In the genomic region with DNA sequence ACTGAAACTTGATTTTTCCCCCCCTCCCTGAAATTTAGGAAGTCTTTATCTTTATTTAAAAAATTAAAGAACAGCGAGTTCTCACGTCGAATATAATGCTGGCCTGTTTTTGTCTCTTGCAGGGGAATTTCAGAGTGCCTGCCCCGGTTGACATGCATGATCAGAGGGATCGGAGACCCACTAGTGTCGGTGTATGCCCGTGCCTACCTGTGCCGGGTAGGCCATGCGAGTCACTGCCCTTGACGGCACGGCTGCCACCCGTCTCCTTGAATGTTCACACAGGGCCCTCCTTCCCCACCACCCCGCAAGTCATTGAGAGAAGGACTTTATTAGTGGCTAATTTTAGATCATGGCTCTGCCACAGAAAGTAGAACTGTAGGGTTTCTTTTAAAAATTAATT, we compare ENCODE assay signal across 32 cellular contexts.
"Had no signal": no experiment of that assay in that cellular context is flagged by ENCODE, and none has a peak within 500 bp of the region (broad histone marks: within the 10 kb centered on the region; RNA-seq: fewer than 3 reads in every experiment).

No MANE protein-coding gene starts in this region.

- H3K4me1 ChIP-seq: ascending aorta, breast epithelium, colonic mucosa, esophagus squamous epithelium, gastroesophageal sphincter had no signal

- H3K27ac Mint-ChIP-seq: activated CD4-positive, alpha-beta memory T cell treated with anti-CD3 and anti-CD28 coated beads, Interleukin-2, amount 10 ng/mL, durations not matched to agents 7 days and 5 days; activated CD4-positive, alpha-beta T cell treated with anti-CD3 and anti-CD28 coated beads, Interleukin-2, amount 10 ng/mL, durations not matched to agents 7 days and 5 days; activated naive CD4-positive, alpha-beta T cell treated with anti-CD3 and anti-CD28 coated beads, Interleukin-2, amount 10 ng/mL, durations not matched to agents 7 days and 5 days; activated T-cell treated with anti-CD3 and anti-CD28 coated beads, Interleukin-2, amount 50 U/mL, for 24 hours; activated T-cell treated with anti-CD3 and anti-CD28 coated beads, Interleukin-2, amount 50 U/mL, for 72 hours; brain; T-cell; T-helper 1 cell treated with Interleukin-12 subunit alpha and Interleukin-12 subunit beta and Interleukin-4 antibody, amounts not matched to agents 30 μg/mL and 1 μg/mL, for 36 hours; T-helper 2 cell treated with Interferon-gamma antibody and Interleukin-4, amounts not matched to agents 5 μg/mL and 100 μg/mL, for 36 hours had no signal

- H3K27me3 Mint-ChIP-seq: activated CD4-positive, alpha-beta memory T cell treated with anti-CD3 and anti-CD28 coated beads, Interleukin-2, amount 10 ng/mL, durations not matched to agents 7 days and 5 days; activated CD4-positive, alpha-beta T cell treated with anti-CD3 and anti-CD28 coated beads, Interleukin-2, amount 10 ng/mL, durations not matched to agents 7 days and 5 days; activated naive CD4-positive, alpha-beta T cell treated with anti-CD3 and anti-CD28 coated beads, Interleukin-2, amount 10 ng/mL, durations not matched to agents 7 days and 5 days; activated naive CD8-positive, alpha-beta T cell treated with anti-CD3 and anti-CD28 coated beads, Interleukin-2, amount 10 ng/mL, durations not matched to agents 7 days and 5 days; activated T-cell treated with anti-CD3 and anti-CD28 coated beads, Interleukin-2, amount 50 U/mL, for 24 hours; brain; T-cell had no signal

- H3K4me1 Mint-ChIP-seq: activated CD4-positive, alpha-beta T cell treated with anti-CD3 and anti-CD28 coated beads, Interleukin-2, amount 10 ng/mL, durations not matched to agents 7 days and 5 days; activated naive CD4-positive, alpha-beta T cell treated with anti-CD3 and anti-CD28 coated beads, Interleukin-2, amount 10 ng/mL, durations not matched to agents 7 days and 5 days; brain; T-cell had no signal

- H3K4me3 ChIP-seq: ascending aorta, breast epithelium, cardiac muscle cell, colonic mucosa, esophagus squamous epithelium, gastroesophageal sphincter had no signal

- DNase-seq: activated CD4-positive, alpha-beta memory T cell treated with anti-CD3 and anti-CD28 coated beads, Interleukin-2, amount 10 ng/mL, durations not matched to agents 7 days and 5 days; activated CD4-positive, alpha-beta T cell treated with anti-CD3 and anti-CD28 coated beads for 1 hour; activated CD4-positive, alpha-beta T cell treated with anti-CD3 and anti-CD28 coated beads for 4 hours; activated CD4-positive, alpha-beta T cell treated with anti-CD3 and anti-CD28 coated beads, Interleukin-2, amount 10 ng/mL, durations not matched to agents 7 days and 5 days; activated CD4-positive, alpha-beta T cell treated with anti-CD3 and anti-CD28 coated beads, Interleukin-2, amount 50 U/mL, for 4 hours; activated CD4-positive, CD25-positive, alpha-beta regulatory T cell; activated CD8-positive, alpha-beta memory T cell treated with anti-CD3 and anti-CD28 coated beads, Interleukin-2, amount 50 U/mL, for 48 hours; activated gamma-delta T cell; activated naive CD4-positive, alpha-beta T cell; activated naive CD4-positive, alpha-beta T cell treated with anti-CD3 and anti-CD28 coated beads, Interleukin-2, amount 10 ng/mL, durations not matched to agents 7 days and 5 days; activated naive CD8-positive, alpha-beta T cell treated with anti-CD3 and anti-CD28 coated beads, Interleukin-2, amount 10 ng/mL, durations not matched to agents 7 days and 5 days; activated T-cell treated with anti-CD3 and anti-CD28 coated beads for 4 hours; activated T-cell treated with anti-CD3 and anti-CD28 coated beads, Interleukin-2, amount 50 U/mL, for 24 hours; activated T-cell treated with anti-CD3 and anti-CD28 coated beads, Interleukin-2, amount 50 U/mL, for 72 hours; central memory CD4-positive, alpha-beta T cell; cerebellar nuclear complex; colonic mucosa; effector CD8-positive, alpha-beta T cell; esophagus squamous epithelium; foreskin melanocyte; T-cell; T1000; WERI-Rb-1 had no signal

- ATAC-seq: activated naive CD4-positive, alpha-beta T cell treated with anti-CD3 and anti-CD28 coated beads, Interleukin-2, amount 50 U/mL, for 72 hours; activated T-cell treated with anti-CD3 and anti-CD28 coated beads, Interleukin-2, amount 50 U/mL, for 72 hours; gastroesophageal sphincter; T-cell had no signal

- H3K36me3 ChIP-seq: breast epithelium, colonic mucosa had no signal

- H3K4me3 Mint-ChIP-seq: activated CD4-positive, alpha-beta memory T cell treated with anti-CD3 and anti-CD28 coated beads, Interleukin-2, amount 10 ng/mL, durations not matched to agents 7 days and 5 days; activated CD4-positive, alpha-beta T cell treated with anti-CD3 and anti-CD28 coated beads, Interleukin-2, amount 10 ng/mL, durations not matched to agents 7 days and 5 days; activated naive CD4-positive, alpha-beta T cell treated with anti-CD3 and anti-CD28 coated beads, Interleukin-2, amount 10 ng/mL, durations not matched to agents 7 days and 5 days; activated naive CD8-positive, alpha-beta T cell treated with anti-CD3 and anti-CD28 coated beads, Interleukin-2, amount 10 ng/mL, durations not matched to agents 7 days and 5 days; activated T-cell treated with anti-CD3 and anti-CD28 coated beads, Interleukin-2, amount 50 U/mL, for 24 hours; activated T-cell treated with anti-CD3 and anti-CD28 coated beads, Interleukin-2, amount 50 U/mL, for 72 hours; brain; T-cell; T-helper 1 cell treated with Interleukin-12 subunit alpha and Interleukin-12 subunit beta and Interleukin-4 antibody, amounts not matched to agents 30 μg/mL and 1 μg/mL, for 36 hours; T-helper 2 cell treated with Interferon-gamma antibody and Interleukin-4, amounts not matched to agents 5 μg/mL and 100 μg/mL, for 36 hours had no signal

- H3K9me3 Mint-ChIP-seq: activated CD4-positive, alpha-beta memory T cell treated with anti-CD3 and anti-CD28 coated beads, Interleukin-2, amount 10 ng/mL, durations not matched to agents 7 days and 5 days; activated CD4-positive, alpha-beta T cell treated with anti-CD3 and anti-CD28 coated beads, Interleukin-2, amount 10 ng/mL, durations not matched to agents 7 days and 5 days; activated naive CD4-positive, alpha-beta T cell treated with anti-CD3 and anti-CD28 coated beads, Interleukin-2, amount 10 ng/mL, durations not matched to agents 7 days and 5 days; activated naive CD4-positive, alpha-beta T cell treated with anti-CD3 and anti-CD28 coated beads, Interleukin-2, amount 50 U/mL, for 72 hours; activated naive CD8-positive, alpha-beta T cell treated with anti-CD3 and anti-CD28 coated beads, Interleukin-2, amount 10 ng/mL, durations not matched to agents 7 days and 5 days; activated T-cell treated with anti-CD3 and anti-CD28 coated beads, Interleukin-2, amount 50 U/mL, for 24 hours; activated T-cell treated with anti-CD3 and anti-CD28 coated beads, Interleukin-2, amount 50 U/mL, for 72 hours; T-helper 2 cell treated with Interferon-gamma antibody and Interleukin-4, amounts not matched to agents 5 μg/mL and 100 μg/mL, for 36 hours had no signal

- H3K9me3 ChIP-seq: ascending aorta, breast epithelium, colonic mucosa, esophagus squamous epithelium, gastroesophageal sphincter had no signal

- H3K27me3 ChIP-seq: ascending aorta, breast epithelium, cardiac muscle cell, colonic mucosa, esophagus squamous epithelium, gastroesophageal sphincter had no signal

- H3K27ac ChIP-seq: ascending aorta, breast epithelium, cardiac muscle cell, colonic mucosa, epithelial cell of prostate, esophagus squamous epithelium, gastroesophageal sphincter, WERI-Rb-1 had no signal
